Comparison of ENCODE assay signal across 9 cellular contexts in the genomic region with DNA sequence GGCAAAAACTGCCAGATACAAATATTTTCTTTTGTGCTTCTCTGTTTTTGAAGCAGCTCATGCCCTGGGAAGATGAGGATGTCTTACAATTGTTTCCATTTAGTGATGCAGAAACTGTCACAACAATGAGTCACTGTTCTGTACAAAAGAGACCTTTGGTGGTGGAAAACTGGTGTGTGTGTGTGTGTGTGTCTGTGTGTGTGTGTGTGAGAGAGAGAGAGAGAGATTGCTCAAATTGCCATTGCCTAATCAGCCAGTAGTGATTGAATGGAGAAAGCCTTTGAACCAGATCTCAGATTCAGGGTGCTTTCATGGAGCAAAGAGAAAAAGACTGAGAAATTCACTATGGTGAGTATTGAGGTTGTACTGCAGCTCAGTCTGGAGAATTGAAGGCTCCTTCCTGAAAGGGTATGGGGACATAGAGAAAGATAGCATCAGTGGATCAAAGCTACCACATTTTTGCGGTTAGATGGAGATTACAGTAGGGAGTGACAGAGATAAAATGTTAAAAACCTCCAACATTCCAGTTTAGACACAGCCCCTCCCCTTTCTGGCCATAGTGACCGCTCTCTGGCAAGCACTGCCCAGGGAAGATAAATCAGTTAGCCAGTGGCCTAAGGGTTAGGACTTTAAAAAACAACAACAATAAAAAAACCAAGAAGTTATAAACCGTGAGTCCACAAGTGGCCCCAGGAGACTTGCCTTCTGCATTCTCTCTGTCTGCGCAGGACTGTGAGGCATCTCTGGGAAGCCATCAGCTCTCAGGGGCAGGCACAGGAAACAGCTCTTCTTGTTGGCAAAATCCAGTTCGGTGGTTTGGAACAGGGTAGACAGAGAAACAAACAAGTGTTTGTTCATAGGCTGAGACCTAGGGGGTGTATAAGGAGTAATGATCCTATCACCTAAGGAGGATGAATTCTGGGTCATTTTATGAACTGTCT.
DNase-seq lines count a peak whose midpoint lies in the region; ATAC-seq, FAIRE-seq and TF ChIP-seq lines count a peak whose summit lies in the region.
"Had no signal": no experiment of that assay in that cellular context is flagged by ENCODE, and none has a peak within 500 bp of the region (broad histone marks: within the 10 kb centered on the region; RNA-seq: fewer than 3 reads in every experiment).

No MANE protein-coding gene starts in this region.

- H3K4me1 ChIP-seq in pancreas = no peaks in the 10 kb centered on the region

- no peaks in the 10 kb centered on the region for H3K27me3 ChIP-seq in pancreas

- WGBS in pancreas, 2 donors = 32 to 52% methylated on average over 5 of the region's 5 CpGs

- intact Hi-C loops in pancreas (cut with DNase I) = no loop called here

- no peak for DNase-seq in D721Med (ENCODE audit: insufficient read length, low spot score)
- DNase-seq in RCC 7860 (ENCODE audit: low spot score) = peak; percentile 89
- DNase-seq in fibroblast of the aortic adventitia (ENCODE audit: low read depth) = peak; percentile 92
- DNase-seq in pancreas = peak in 2 of 6 donors; percentile 7 to 16
- DNase-seq in HPDE6-E6E7 (ENCODE audit: extremely low spot score) = no peak
- no peak for DNase-seq in NCI-H1048 (lab: John Stamatoyannopoulos, UW)
- DNase-seq: activated naive CD8-positive, alpha-beta T cell treated with anti-CD3 and anti-CD28 coated beads, Interleukin-2, amount 10 ng/mL, durations not matched to agents 7 days and 5 days had no signal

- H3K4me3 ChIP-seq in fibroblast of the aortic adventitia (ENCODE audit: low read depth, low read length) (no peak overlapping the region), pancreas (no peak overlapping the region)

- ATAC-seq in pancreas = peak in 3 of 4 donors; percentile 58 to 75 (median 63)
- no peak for ATAC-seq in GM21786 (IDR thresholded peaks at IDR 0.05; ENCODE audit: unreplicated experiment)
- ATAC-seq in GM19328 (IDR thresholded peaks at IDR 0.05; ENCODE audit: unreplicated experiment) = no peak

- no peaks in the 10 kb centered on the region for H3K36me3 ChIP-seq in pancreas

- FAIRE-seq in D721Med (lab: Jason Lieb, UNC) (peak; percentile 60), RCC 7860 (lab: Jason Lieb, UNC) (peak; percentile 93), pancreas (lab: Jason Lieb, UNC) (no peak)

- TF ChIP-seq CTCF in D721Med (IDR thresholded peaks at IDR 0.05; ENCODE audit: insufficient read depth, missing control alignments) (no peak), fibroblast of the aortic adventitia (IDR thresholded peaks at IDR 0.05; ENCODE audit: insufficient read depth, low read length) (no peak), pancreas (IDR thresholded peaks at IDR 0.05) (no peak)

- peak overlapping the region in 1 of 4 donors; percentile 10 for H3K27ac ChIP-seq in pancreas

- H3K9me3 ChIP-seq in pancreas = no peaks in the 10 kb centered on the region

Comparison
In these comparisons a context has a peak if more than half of its experiments do, and no peak if none do; other contexts are left out.
1. DNase-seq: peak in RCC 7860 (single experiment) and fibroblast of the aortic adventitia (single experiment); none in D721Med (single experiment), HPDE6-E6E7 (single experiment) and NCI-H1048 (single experiment).
2. ATAC-seq: peak in pancreas (3 of 4); none in GM21786 (single experiment) and GM19328 (single experiment).